In the genomic region with DNA sequence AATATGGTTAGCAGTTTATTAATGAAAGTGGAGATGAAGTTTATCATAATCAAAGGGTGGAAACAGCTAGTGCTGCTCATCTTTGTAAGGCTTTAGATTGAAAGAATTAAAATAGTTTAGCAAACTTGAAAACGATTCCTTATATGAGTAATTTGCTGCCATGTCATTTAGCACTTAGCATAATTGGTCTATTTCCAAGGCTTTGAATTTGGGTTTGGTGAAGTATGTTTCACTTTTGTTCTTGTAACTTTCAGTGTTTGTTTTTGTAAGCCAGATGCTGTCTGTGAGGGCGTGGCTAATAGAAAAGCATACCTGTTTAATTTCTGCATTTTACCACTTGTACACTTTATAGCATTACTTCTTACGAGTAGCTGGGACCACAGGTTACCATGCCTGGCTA, we compare ENCODE assay signal across 8 cellular contexts.
DNase-seq lines count a peak whose midpoint lies in the region; ATAC-seq and TF ChIP-seq lines count a peak whose summit lies in the region.
"Not testable (repeated sequence)": the region's sequence is repeated elsewhere in the genome, so short reads cannot be mapped to it uniquely, and the experiment has no call there.

No MANE protein-coding gene starts in this region.

- dilution Hi-C loops in IMR-90 (cut with HindIII; ENCODE audit: low sequenced_read_pairs, unreplicated experiment), result not testable (repeated sequence)

- H3K4ac ChIP-seq in IMR-90 (ENCODE audit: low read depth, low read length), result not testable (repeated sequence)

- WGBS in IMR-90 (ENCODE audit: extremely low coverage in 2 of 2, insufficient read length in 1 of 2), 2 experiments, result no CpG with 5 or more reads among the region's 3 CpGs

- not testable (repeated sequence) for H3K9ac ChIP-seq in IMR-90 (ENCODE audit: low read depth, low read length)

- not testable (repeated sequence) for H3K4me3 ChIP-seq in IMR-90 (ENCODE audit: insufficient read depth, low read depth, low read length)

- H3K27me3 ChIP-seq in IMR-90 (ENCODE audit: control insufficient read depth, insufficient read depth, low read length), result not testable (repeated sequence)

- DNase-seq in CD14-positive monocyte (ENCODE audit: low spot score); IMR-90; activated T-cell treated with anti-CD3 and anti-CD28 coated beads, Interleukin-2, amount 50 U/mL, for 24 hours; activated naive CD4-positive, alpha-beta T cell treated with anti-CD3 and anti-CD28 coated beads, Interleukin-2, amount 50 U/mL, for 72 hours (ENCODE audit: low spot score in 2 of 2); effector memory CD8-positive, alpha-beta T cell; memory B cell (ENCODE audit: low spot score in 2 of 2): not testable (repeated sequence)
- peak; percentile 34 for DNase-seq in activated CD4-positive, alpha-beta T cell treated with anti-CD3 and anti-CD28 coated beads for 36 hours

- H3K9me3 Mint-ChIP-seq in CD14-positive monocyte; activated CD4-positive, alpha-beta T cell treated with anti-CD3 and anti-CD28 coated beads for 36 hours (ENCODE audit: low read depth); activated T-cell treated with anti-CD3 and anti-CD28 coated beads, Interleukin-2, amount 50 U/mL, for 24 hours; activated naive CD4-positive, alpha-beta T cell treated with anti-CD3 and anti-CD28 coated beads, Interleukin-2, amount 50 U/mL, for 72 hours; effector memory CD8-positive, alpha-beta T cell; memory B cell; stimulated activated naive CD8-positive, alpha-beta T cell treated with anti-CD3 and anti-CD28 coated beads, Interleukin-15, Interleukin-2, amounts not matched to agents 100 ng/mL and 50 ng/mL, for 24 hours: not testable (repeated sequence)

- H3K4me2 ChIP-seq in IMR-90 (ENCODE audit: low read depth, low read length), result not testable (repeated sequence)

- H3K27ac Mint-ChIP-seq in CD14-positive monocyte, result peak overlapping the region; percentile 70 to 92 (median 87)
- peak overlapping the region; percentile 58 for H3K27ac Mint-ChIP-seq in activated CD4-positive, alpha-beta T cell treated with anti-CD3 and anti-CD28 coated beads for 36 hours
- H3K27ac Mint-ChIP-seq in activated T-cell treated with anti-CD3 and anti-CD28 coated beads, Interleukin-2, amount 50 U/mL, for 24 hours, result peak overlapping the region; percentile 82
- not testable (repeated sequence) for H3K27ac Mint-ChIP-seq in activated naive CD4-positive, alpha-beta T cell treated with anti-CD3 and anti-CD28 coated beads, Interleukin-2, amount 50 U/mL, for 72 hours; effector memory CD8-positive, alpha-beta T cell; memory B cell
- peak overlapping the region; percentile 21 for H3K27ac Mint-ChIP-seq in stimulated activated naive CD8-positive, alpha-beta T cell treated with anti-CD3 and anti-CD28 coated beads, Interleukin-15, Interleukin-2, amounts not matched to agents 100 ng/mL and 50 ng/mL, for 24 hours

- H3K9me3 ChIP-seq in IMR-90 (ENCODE audit: control insufficient read depth, insufficient read depth, low read length), result not testable (repeated sequence)

- not testable (repeated sequence) for H2BK20ac ChIP-seq in IMR-90 (ENCODE audit: low read depth, low read length)

- H3K79me1 ChIP-seq in IMR-90 (ENCODE audit: low read depth in 1 of 2, low read length in 2 of 2), result not testable (repeated sequence)

- not testable (repeated sequence) for H3K56ac ChIP-seq in IMR-90 (ENCODE audit: extremely low read depth, insufficient read depth, low read length)

- not testable (repeated sequence) for H3K4me3 Mint-ChIP-seq in CD14-positive monocyte; activated CD4-positive, alpha-beta T cell treated with anti-CD3 and anti-CD28 coated beads for 36 hours; activated T-cell treated with anti-CD3 and anti-CD28 coated beads, Interleukin-2, amount 50 U/mL, for 24 hours; effector memory CD8-positive, alpha-beta T cell; memory B cell; stimulated activated naive CD8-positive, alpha-beta T cell treated with anti-CD3 and anti-CD28 coated beads, Interleukin-15, Interleukin-2, amounts not matched to agents 100 ng/mL and 50 ng/mL, for 24 hours

- POLR2A ChIA-PET in IMR-90 (lab: Charles Lee; ENCODE audit: unreplicated experiment), result not testable (repeated sequence)
- POLR2A ChIA-PET in activated CD4-positive, alpha-beta T cell treated with anti-CD3 and anti-CD28 coated beads for 36 hours (lab: Charles Lee), result interaction anchor here (0.9 kb wide), 1 partner anchor 22 kb away, joined by 3 read pairs; no protein-coding TSS in a partner anchor

- CTCF ChIA-PET in IMR-90 (lab: Yijun Ruan, JAX); activated CD4-positive, alpha-beta T cell treated with anti-CD3 and anti-CD28 coated beads for 36 hours (lab: Charles Lee): not testable (repeated sequence)

- H3K18ac ChIP-seq in IMR-90 (ENCODE audit: low read depth, low read length), result not testable (repeated sequence)

- not testable (repeated sequence) for H4K20me1 ChIP-seq in IMR-90 (ENCODE audit: insufficient read depth, low read length)

- H3K36me3 Mint-ChIP-seq in CD14-positive monocyte (peaks cover 28 to 41% of the 10 kb centered on the region in 2 donors), memory B cell (peaks cover 11% of the 10 kb centered on the region)
- peaks cover 18% of the 10 kb centered on the region for H3K36me3 Mint-ChIP-seq in activated CD4-positive, alpha-beta T cell treated with anti-CD3 and anti-CD28 coated beads for 36 hours (ENCODE audit: low read depth)
- peaks cover 48% of the 10 kb centered on the region for H3K36me3 Mint-ChIP-seq in activated T-cell treated with anti-CD3 and anti-CD28 coated beads, Interleukin-2, amount 50 U/mL, for 24 hours (ENCODE audit: low read depth)
- not testable (repeated sequence) for H3K36me3 Mint-ChIP-seq in activated naive CD4-positive, alpha-beta T cell treated with anti-CD3 and anti-CD28 coated beads, Interleukin-2, amount 50 U/mL, for 72 hours
- peaks cover 20% of the 10 kb centered on the region for H3K36me3 Mint-ChIP-seq in effector memory CD8-positive, alpha-beta T cell (ENCODE audit: insufficient read depth)
- peaks cover 17% of the 10 kb centered on the region for H3K36me3 Mint-ChIP-seq in stimulated activated naive CD8-positive, alpha-beta T cell treated with anti-CD3 and anti-CD28 coated beads, Interleukin-15, Interleukin-2, amounts not matched to agents 100 ng/mL and 50 ng/mL, for 24 hours (ENCODE audit: low read depth)

- H2BK5ac ChIP-seq in IMR-90 (ENCODE audit: low read depth, low read length, poor library complexity, severe bottlenecking), result not testable (repeated sequence)

- not testable (repeated sequence) for H4K5ac ChIP-seq in IMR-90 (ENCODE audit: low read depth, low read length)

- not testable (repeated sequence) for H3K9me1 ChIP-seq in IMR-90 (ENCODE audit: insufficient read depth, low read length)

- not testable (repeated sequence) for TF ChIP-seq CTCF in CD14-positive monocyte (IDR thresholded peaks at IDR 0.05); IMR-90 (conservative IDR thresholded peaks at IDR 0.05; ENCODE audit: low read depth, low read length)

- H2BK120ac ChIP-seq in IMR-90 (ENCODE audit: low read depth, low read length), result not testable (repeated sequence)

- H2AK9ac ChIP-seq in IMR-90 (replicated peaks; ENCODE audit: low read depth, low read length, poor library complexity), result not testable (repeated sequence)

- H3K23ac ChIP-seq in IMR-90 (ENCODE audit: low read depth, low read length), result not testable (repeated sequence)

- intact Hi-C loops in CD14-positive monocyte (cut with micrococcal nuclease); IMR-90 (cut with micrococcal nuclease); activated CD4-positive, alpha-beta T cell treated with anti-CD3 and anti-CD28 coated beads for 36 hours (cut with DNase I, micrococcal nuclease): not testable (repeated sequence)

- not testable (repeated sequence) for H4K8ac ChIP-seq in IMR-90 (ENCODE audit: low read depth in 2 of 2, low read length in 2 of 2)

- not testable (repeated sequence) for H2AK5ac ChIP-seq in IMR-90 (ENCODE audit: low read depth, low read length)

- not testable (repeated sequence) for BruUV-seq in IMR-90 (replicated peaks; lab: Mats Ljungman, UMichigan)

- H3K27ac ChIP-seq in IMR-90 (ENCODE audit: insufficient read depth, low read length), result not testable (repeated sequence)

- ATAC-seq in IMR-90 (ENCODE audit: low read depth), result peak; percentile 19
- ATAC-seq in activated CD4-positive, alpha-beta T cell treated with anti-CD3 and anti-CD28 coated beads for 36 hours, result peak; percentile 81
- peak; percentile 71 to 89 for ATAC-seq in activated naive CD4-positive, alpha-beta T cell treated with anti-CD3 and anti-CD28 coated beads, Interleukin-2, amount 50 U/mL, for 72 hours
- peak; percentile 40 for ATAC-seq in effector memory CD8-positive, alpha-beta T cell (replicated peaks)
- ATAC-seq in memory B cell (ENCODE audit: low read depth), result peak; percentile 27

- not testable (repeated sequence) for TF ChIP-seq RAD21 in IMR-90 (IDR thresholded peaks at IDR 0.05; ENCODE audit: low read length)

- not testable (repeated sequence) for TF ChIP-seq POLR2A in IMR-90 (IDR thresholded peaks at IDR 0.05; ENCODE audit: low read depth, low read length)

- not testable (repeated sequence) for H3K27me3 Mint-ChIP-seq in CD14-positive monocyte (ENCODE audit: low read depth in 3 of 3); activated CD4-positive, alpha-beta T cell treated with anti-CD3 and anti-CD28 coated beads for 36 hours; activated T-cell treated with anti-CD3 and anti-CD28 coated beads, Interleukin-2, amount 50 U/mL, for 24 hours; effector memory CD8-positive, alpha-beta T cell; memory B cell; stimulated activated naive CD8-positive, alpha-beta T cell treated with anti-CD3 and anti-CD28 coated beads, Interleukin-15, Interleukin-2, amounts not matched to agents 100 ng/mL and 50 ng/mL, for 24 hours

- H3K14ac ChIP-seq in IMR-90 (replicated peaks; ENCODE audit: low read depth, low read length), result not testable (repeated sequence)

- not testable (repeated sequence) for H3K36me3 ChIP-seq in IMR-90 (ENCODE audit: control insufficient read depth, insufficient read depth, low read length)

- not testable (repeated sequence) for H2BK15ac ChIP-seq in IMR-90 (ENCODE audit: low read depth, low read length)

- H4K91ac ChIP-seq in IMR-90 (ENCODE audit: insufficient read depth, low read depth, low read length), result not testable (repeated sequence)

- in situ Hi-C loops in IMR-90 (cut with MboI; ENCODE audit: low sequenced_read_pairs), result not testable (repeated sequence)

- not testable (repeated sequence) for H3K4me1 ChIP-seq in IMR-90 (ENCODE audit: control insufficient read depth, insufficient read depth, low read length)

- H2AFZ ChIP-seq in IMR-90 (replicated peaks; ENCODE audit: low read length, poor library complexity), result not testable (repeated sequence)

- not testable (repeated sequence) for H3K4me1 Mint-ChIP-seq in CD14-positive monocyte; effector memory CD8-positive, alpha-beta T cell (ENCODE audit: low read depth in 2 of 2); memory B cell; stimulated activated naive CD8-positive, alpha-beta T cell treated with anti-CD3 and anti-CD28 coated beads, Interleukin-15, Interleukin-2, amounts not matched to agents 100 ng/mL and 50 ng/mL, for 24 hours (ENCODE audit: low read depth)
- H3K4me1 Mint-ChIP-seq in activated CD4-positive, alpha-beta T cell treated with anti-CD3 and anti-CD28 coated beads for 36 hours, result peaks cover 15% of the 10 kb centered on the region
- H3K4me1 Mint-ChIP-seq in activated T-cell treated with anti-CD3 and anti-CD28 coated beads, Interleukin-2, amount 50 U/mL, for 24 hours (ENCODE audit: low read depth), result peaks cover 12% of the 10 kb centered on the region

Comparison
In these comparisons a context has a peak if more than half of its experiments do, and no peak if none do; other contexts are left out.
1. ATAC-seq: peak in every context shown above with its lines; median percentile 81 in activated CD4-positive, alpha-beta T cell treated with anti-CD3 and anti-CD28 coated beads for 36 hours; 80 in activated naive CD4-positive, alpha-beta T cell treated with anti-CD3 and anti-CD28 coated beads, Interleukin-2, amount 50 U/mL, for 72 hours; 40 in effector memory CD8-positive, alpha-beta T cell; 27 in memory B cell; 19 in IMR-90.